In the genomic region with DNA sequence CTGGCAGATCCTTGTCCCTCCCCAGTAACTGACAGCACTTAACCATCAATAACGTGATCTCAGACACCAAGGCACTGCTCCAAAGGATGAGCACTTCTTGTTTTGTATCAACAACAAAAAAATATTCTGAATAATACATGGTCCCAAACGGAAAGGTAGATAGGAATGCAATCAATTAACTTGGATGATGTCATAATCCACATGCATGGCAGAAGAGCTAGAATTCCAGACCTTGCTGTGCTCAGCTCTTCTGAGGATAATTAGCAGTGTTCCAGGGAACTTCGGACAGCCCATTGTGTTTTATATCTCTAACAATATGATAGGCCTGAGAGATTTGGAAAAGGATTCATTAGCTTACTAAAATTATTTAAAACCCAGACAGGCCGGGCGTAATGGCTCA, we compare ENCODE assay signal across 29 cellular contexts.
"Had no signal": no experiment of that assay in that cellular context is flagged by ENCODE, and none has a peak within 500 bp of the region (broad histone marks: within the 10 kb centered on the region; RNA-seq: fewer than 3 reads in every experiment).

No MANE protein-coding gene starts in this region.

- H3K4me1 ChIP-seq: adrenal gland, body of pancreas, breast epithelium had no signal

- H3K9me3 ChIP-seq: adrenal gland, body of pancreas, breast epithelium had no signal

- H3K27ac ChIP-seq: adrenal gland, body of pancreas, brain microvascular endothelial cell, breast epithelium, VCaP had no signal

- H3K4me3 ChIP-seq: adrenal gland, body of pancreas, breast epithelium had no signal

- H3K27me3 ChIP-seq: adrenal gland, body of pancreas, brain microvascular endothelial cell, breast epithelium had no signal

- DNase-seq: activated B cell treated with CpG ODN at 0.5 μM for 24 hours; activated CD4-positive, alpha-beta memory T cell treated with anti-CD3 and anti-CD28 coated beads for 36 hours; activated CD4-positive, alpha-beta T cell treated with anti-CD3 and anti-CD28 coated beads for 4 hours; activated CD4-positive, alpha-beta T cell treated with anti-CD3 and anti-CD28 coated beads, Interleukin-2, amount 10 ng/mL, durations not matched to agents 24 days and 14 days; activated CD4-positive, alpha-beta T cell treated with anti-CD3 and anti-CD28 coated beads, Interleukin-2, amount 50 U/mL, for 1 hour; activated CD4-positive, alpha-beta T cell treated with anti-CD3 and anti-CD28 coated beads, Interleukin-2, amount 50 U/mL, for 4 hours; activated CD4-positive, CD25-positive, alpha-beta regulatory T cell treated with anti-CD3 and anti-CD28 coated beads, Interleukin-2, amount 50 U/mL, for 72 hours; activated CD8-positive, alpha-beta memory T cell treated with anti-CD3 and anti-CD28 coated beads, Interleukin-2, amount 50 U/mL, for 4 hours; activated CD8-positive, alpha-beta T cell treated with anti-CD3 and anti-CD28 coated beads for 36 hours; activated effector memory CD4-positive, alpha-beta T cell treated with anti-CD3 and anti-CD28 coated beads, Interleukin-2, amount 50 U/mL, for 16 hours; activated gamma-delta T cell treated with Interleukin-2 at 50 U/mL for 16 hours; activated naive CD4-positive, alpha-beta T cell; activated naive CD4-positive, alpha-beta T cell treated with anti-CD3 and anti-CD28 coated beads for 36 hours; activated naive CD4-positive, alpha-beta T cell treated with anti-CD3 and anti-CD28 coated beads, Interleukin-2, amount 50 U/mL, for 16 hours; activated naive CD8-positive, alpha-beta T cell treated with anti-CD3 and anti-CD28 coated beads for 36 hours; activated T-cell treated with anti-CD3 and anti-CD28 coated beads for 4 hours; activated T-cell treated with anti-CD3 and anti-CD28 coated beads, Interleukin-2, amount 50 U/mL, for 1 hour; activated T-cell treated with anti-CD3 and anti-CD28 coated beads, Interleukin-2, amount 50 U/mL, for 4 hours; activated T-cell treated with anti-CD3 and anti-CD28 coated beads, Interleukin-2, amount 50 U/mL, for 72 hours; adrenal gland; amniotic stem cell; aorta; body of pancreas; brain microvascular endothelial cell; central memory CD4-positive, alpha-beta T cell; T-helper 2 cell; T-helper 9 cell had no signal

- H3K36me3 ChIP-seq: adrenal gland, brain microvascular endothelial cell, breast epithelium had no signal
